ENCODE assay signal across 13 cellular contexts in genomic region chr12:101209319-101210302, GRCh38. TPM values are rescaled to one million over a fixed set of nuclear protein-coding genes. Genes with fewer than 3 reads are reported as not detected.
DNase-seq lines count a peak whose midpoint lies in the region; ATAC-seq, FAIRE-seq and TF ChIP-seq lines count a peak whose summit lies in the region.
"Had no signal": no experiment of that assay in that cellular context is flagged by ENCODE, and none has a peak within 500 bp of the region (broad histone marks: within the 10 kb centered on the region; RNA-seq: fewer than 3 reads in every experiment).

TSS of gene SLC5A8 (minus strand) at chr12:101210238. CDS start at chr12:101209848, 390 bp downstream.

- H3K9me3 ChIP-seq in A549: no peaks in the 10 kb centered on the region
- H3K9me3 ChIP-seq in HUES64 (ENCODE audit: insufficient read depth, low read depth, low read length): peaks cover 1% of the 10 kb centered on the region; the same call in 1 of the 2 replicates
- H3K9me3 ChIP-seq: BE2C had no signal

- TF ChIP-seq RAD21 in A549 (conservative IDR thresholded peaks at IDR 0.05 in 1 of 2, IDR thresholded peaks at IDR 0.05 in 1 of 2): no peak

- DNase-seq in A549 (ENCODE audit: low read depth in 1 of 2, low spot score in 1 of 2) (no peak), ecto neural progenitor cell (ENCODE audit: low spot score) (peak; percentile 74), mesothelial cell of epicardium (ENCODE audit: low spot score in 2 of 2, unreplicated experiment in 2 of 2) (no peak), H4 (ENCODE audit: low spot score) (no peak), HCEC 1CT (no peak), HUDEP-2 (lab: John Stamatoyannopoulos, UW; ENCODE audit: unreplicated experiment in 76 of 76) (no peak)
- no peak for DNase-seq in activated CD4-positive, CD25-positive, alpha-beta regulatory T cell treated with anti-CD3 and anti-CD28 coated beads, Interleukin-2, amount 50 U/mL, for 72 hours
- DNase-seq: activated CD4-positive, alpha-beta T cell treated with anti-CD3 and anti-CD28 coated beads for 36 hours; activated naive CD4-positive, alpha-beta T cell treated with anti-CD3 and anti-CD28 coated beads, Interleukin-2, amount 10 ng/mL, durations not matched to agents 7 days and 5 days; BE2C; RPMI8226 had no signal

- H3K4me3 ChIP-seq in A549 (no peak within 1 kb of the TSS; the same call in 2 of the 3 replicates), HUES64 (ENCODE audit: low read length) (peak within 1 kb of the TSS; percentile 62)

- POLR2A ChIA-PET in A549 (lab: Yijun Ruan, JAX): no interaction called here

- H3K36me3 ChIP-seq in HUES64 (ENCODE audit: insufficient read depth, low read length): no peaks in the 10 kb centered on the region
- H3K36me3 ChIP-seq: BE2C had no signal

- FAIRE-seq in A549 (lab: Jason Lieb, UNC): no peak

- H3K4me1 Mint-ChIP-seq in mesothelial cell of epicardium: peaks cover 4% of the 10 kb centered on the region
- H3K4me1 Mint-ChIP-seq: activated CD4-positive, alpha-beta T cell treated with anti-CD3 and anti-CD28 coated beads for 36 hours; activated naive CD4-positive, alpha-beta T cell treated with anti-CD3 and anti-CD28 coated beads, Interleukin-2, amount 10 ng/mL, durations not matched to agents 7 days and 5 days had no signal

- H3K4me1 ChIP-seq in A549: no peaks in the 10 kb centered on the region
- peaks cover 3% of the 10 kb centered on the region; the same call in 1 of the 2 replicates for H3K4me1 ChIP-seq in HUES64 (ENCODE audit: insufficient read depth, low read length)
- H3K4me1 ChIP-seq: BE2C had no signal

- peak within 1 kb of the TSS; percentile 30; the same call in 1 of the 2 replicates for H3K9ac ChIP-seq in HUES64 (ENCODE audit: low read depth, low read length)

- WGBS in A549 (ENCODE audit: missing lambda C conversion rate): 40% methylated on average over 42 of the region's 80 CpGs
- WGBS in HUES64: 14% methylated on average over 80 of the region's 80 CpGs

- H3K27me3 Mint-ChIP-seq in mesothelial cell of epicardium (ENCODE audit: low read depth): peaks cover 59% of the 10 kb centered on the region

- TF ChIP-seq POLR2A in A549 (IDR thresholded peaks at IDR 0.05; ENCODE audit: low read length): no peak

- H3K27ac ChIP-seq in A549 (no peak within 1 kb of the TSS), HUES64 (ENCODE audit: low read depth, low read length) (no peak within 1 kb of the TSS)

- ATAC-seq in A549: peak in 1 of 2 experiments; percentile 39; a peak in 3 of 6 replicates
- ATAC-seq: activated CD4-positive, alpha-beta T cell treated with anti-CD3 and anti-CD28 coated beads for 36 hours had no signal

- CTCF ChIA-PET in A549 (lab: Yijun Ruan, JAX): interaction anchor here (1.5 kb wide), 1 partner anchor 10 kb away, joined by 5 read pairs; no protein-coding TSS in a partner anchor

- H3K36me3 Mint-ChIP-seq in mesothelial cell of epicardium: no peaks in the 10 kb centered on the region
- H3K36me3 Mint-ChIP-seq: activated naive CD4-positive, alpha-beta T cell treated with anti-CD3 and anti-CD28 coated beads, Interleukin-2, amount 10 ng/mL, durations not matched to agents 7 days and 5 days had no signal

- TF ChIP-seq CTCF in A549 (IDR thresholded peaks at IDR 0.05): no peak
- no peak for TF ChIP-seq CTCF in mesothelial cell of epicardium (IDR thresholded peaks at IDR 0.05; ENCODE audit: unreplicated experiment)

- H3K4me2 ChIP-seq in A549: peak within 1 kb of the TSS; percentile 48; the same call in 2 of the 3 replicates

- H3K27me3 ChIP-seq in HUES64 (ENCODE audit: insufficient read depth, low read length): peaks cover 48% of the 10 kb centered on the region

- H3K4me3 Mint-ChIP-seq in mesothelial cell of epicardium: peak within 1 kb of the TSS; percentile 14
- H3K4me3 Mint-ChIP-seq: activated CD4-positive, alpha-beta T cell treated with anti-CD3 and anti-CD28 coated beads for 36 hours; activated naive CD4-positive, alpha-beta T cell treated with anti-CD3 and anti-CD28 coated beads, Interleukin-2, amount 10 ng/mL, durations not matched to agents 7 days and 5 days had no signal

- H3K9me3 Mint-ChIP-seq in mesothelial cell of epicardium: peaks cover 6% of the 10 kb centered on the region

- H3K27ac Mint-ChIP-seq in mesothelial cell of epicardium: no peak within 1 kb of the TSS
- H3K27ac Mint-ChIP-seq: activated CD4-positive, alpha-beta T cell treated with anti-CD3 and anti-CD28 coated beads for 36 hours; activated naive CD4-positive, alpha-beta T cell treated with anti-CD3 and anti-CD28 coated beads, Interleukin-2, amount 10 ng/mL, durations not matched to agents 7 days and 5 days had no signal

- no peak for TF ChIP-seq EP300 in A549 (IDR thresholded peaks at IDR 0.05)

TF ChIP-seq in A549, 52 proteins besides CTCF, POLR2A, EP300 and RAD21:
- TF ChIP-seq CHD4 (IDR thresholded peaks at IDR 0.05; ENCODE audit: borderline replicate concordance) (no peak), EHF (CRISPR knock-in tag; IDR thresholded peaks at IDR 0.05) (no peak)

RNA-seq across cellular contexts. Expression of gene SLC5A8, which starts in this region (rescaled TPM):
- polyA plus RNA-seq in A549 (2011; rRNA removed) (not detected in 2 replicates), A549 (2017; fragmentation: RNase III; extraction: RNeasy Plus Mini Kit Qiagen cat#74134 plus additional on column Dnase treatment) (not detected in 3 replicates)
- polyA plus RNA-seq in A549 (2012; cell fraction: cytosol; rRNA removed): not detected in 2 replicates
- polyA plus RNA-seq in A549 (2012; cell fraction: nucleus; rRNA removed): not detected in 2 replicates
- not detected in 2 replicates for polyA minus RNA-seq in A549 (2011; rRNA and poly(A)+ RNA removed)
- not detected for polyA plus RNA-seq in HUES64 (2013, experiment 1 of 2)
- polyA plus RNA-seq in HUES64 (2013, experiment 2 of 2): not detected
- total RNA-seq in mesothelial cell of epicardium: not detected in 3 replicates
- not detected in 2 replicates for total RNA-seq in H4 (2014; rRNA removed; shearing (Covaris generic))
- total RNA-seq: activated CD4-positive, alpha-beta T cell treated with anti-CD3 and anti-CD28 coated beads for 36 hours; M059J had no signal
